1 cellular context compared by ENCODE assay signal in genomic region chr16:35325936-35326335, GRCh38.
TF ChIP-seq lines count a peak whose summit lies in the region.

No MANE protein-coding gene starts in this region.

TF ChIP-seq in HepG2, 621 proteins besides CTCF, POLR2A, EP300 and RAD21 (continued from another document):
- TF ChIP-seq MAFK (conservative IDR thresholded peaks at IDR 0.05 in 1 of 2, IDR thresholded peaks at IDR 0.05 in 1 of 2; ENCODE audit: low read length in 2 of 2) (peak; percentile 23 to 61; a peak in 3 of 4 replicates), CHD4 (IDR thresholded peaks at IDR 0.05; ENCODE audit: borderline replicate concordance, low read length) (no peak), ZZZ3 (CRISPR knock-in tag; IDR thresholded peaks at IDR 0.05; ENCODE audit: borderline replicate concordance) (no peak)
